In genomic region chr5:131096774-131097695, GRCh38 we compare ENCODE assay signal across 15 cellular contexts.
"Had no signal": no experiment of that assay in that cellular context is flagged by ENCODE, and none has a peak within 500 bp of the region (broad histone marks: within the 10 kb centered on the region; RNA-seq: fewer than 3 reads in every experiment).

No MANE protein-coding gene starts in this region.

- DNase-seq: activated CD8-positive, alpha-beta memory T cell treated with anti-CD3 and anti-CD28 coated beads for 24 hours; amygdala; brain microvascular endothelial cell; dermis blood vessel endothelial cell; foreskin melanocyte; heart left ventricle; occipital lobe; right lobe of liver; SJCRH30; stimulated activated CD4-positive, alpha-beta T cell treated with anti-CD3 and anti-CD28 coated beads, Interleukin-12 subunit alpha, Interleukin-12 subunit beta, amount 100 ng/mL, for 4 hours; stomach; SW 1271; T-helper 9 cell had no signal

- H3K4me3 Mint-ChIP-seq: natural killer cell treated with Interleukin-12 subunit alpha and Interleukin-12 subunit beta and Interleukin-15 and Interleukin-18, amount 100 ng/mL, for 72 hours had no signal

- H3K9me3 ChIP-seq: right lobe of liver, SJCRH30 had no signal

- H3K4me3 ChIP-seq: heart left ventricle, right lobe of liver, SJCRH30, stomach had no signal

- ATAC-seq: heart left ventricle; natural killer cell treated with Interleukin-12 subunit alpha and Interleukin-12 subunit beta and Interleukin-15 and Interleukin-18, amount 100 ng/mL, for 72 hours; right lobe of liver had no signal

- H3K36me3 Mint-ChIP-seq: natural killer cell treated with Interleukin-12 subunit alpha and Interleukin-12 subunit beta and Interleukin-15 and Interleukin-18, amount 100 ng/mL, for 72 hours had no signal

- H3K9me3 Mint-ChIP-seq: natural killer cell treated with Interleukin-12 subunit alpha and Interleukin-12 subunit beta and Interleukin-15 and Interleukin-18, amount 100 ng/mL, for 72 hours had no signal

- H3K36me3 ChIP-seq: brain microvascular endothelial cell, heart left ventricle, right lobe of liver, SJCRH30, stomach had no signal

- H3K27me3 Mint-ChIP-seq: progenitor cell of endocrine pancreas had no signal

- H3K27ac Mint-ChIP-seq: natural killer cell treated with Interleukin-12 subunit alpha and Interleukin-12 subunit beta and Interleukin-15 and Interleukin-18, amount 100 ng/mL, for 72 hours; progenitor cell of endocrine pancreas had no signal

- H3K4me1 ChIP-seq: heart left ventricle, right lobe of liver, SJCRH30, stomach had no signal

- H3K27ac ChIP-seq: brain microvascular endothelial cell, heart left ventricle, right lobe of liver, SJCRH30, stomach had no signal
